Comparison of ENCODE assay signal across 19 cellular contexts in genomic region chr9:135179041-135179440, GRCh38.
DNase-seq lines count a peak whose midpoint lies in the region; ATAC-seq, FAIRE-seq and TF ChIP-seq lines count a peak whose summit lies in the region.
"Had no signal": no experiment of that assay in that cellular context is flagged by ENCODE, and none has a peak within 500 bp of the region (broad histone marks: within the 10 kb centered on the region; RNA-seq: fewer than 3 reads in every experiment).

No MANE protein-coding gene starts in this region.

- H3K9me1 ChIP-seq in IMR-90 (ENCODE audit: insufficient read depth, low read length) = no peaks in the 10 kb centered on the region

- no peak overlapping the region for H3K4me3 Mint-ChIP-seq in nephron progenitor cell
- H3K4me3 Mint-ChIP-seq: B cell; CD4-positive, CD25-positive, alpha-beta regulatory T cell; CD8-positive, alpha-beta T cell had no signal

- no peak for ATAC-seq in IMR-90 (ENCODE audit: low read depth)
- ATAC-seq: CD8-positive, alpha-beta T cell; HCT116 had no signal

- H3K4me3 ChIP-seq in IMR-90 (ENCODE audit: insufficient read depth, low read depth, low read length) (no peak overlapping the region), bronchial epithelial cell (ENCODE audit: low read depth, low read length) (no peak overlapping the region), OCI-LY7 (ENCODE audit: low read depth, low read length, poor library complexity, severe bottlenecking) (no peak overlapping the region)
- H3K4me3 ChIP-seq: BLaER1 had no signal

- H2AK9ac ChIP-seq in IMR-90 (replicated peaks; ENCODE audit: low read depth, low read length, poor library complexity) = no peak overlapping the region

- H3K56ac ChIP-seq in IMR-90 (ENCODE audit: extremely low read depth, insufficient read depth, low read length) = no peak overlapping the region

- H3K9ac ChIP-seq in IMR-90 (ENCODE audit: low read depth, low read length) = no peak overlapping the region
- H3K9ac ChIP-seq: BLaER1 had no signal

- H3K9me3 Mint-ChIP-seq in nephron progenitor cell = no peaks in the 10 kb centered on the region
- H3K9me3 Mint-ChIP-seq: CD4-positive, CD25-positive, alpha-beta regulatory T cell; CD8-positive, alpha-beta T cell had no signal

- H2AFZ ChIP-seq in IMR-90 (replicated peaks; ENCODE audit: low read length, poor library complexity) = peak overlapping the region; percentile 43
- no peak overlapping the region for H2AFZ ChIP-seq in OCI-LY7 (ENCODE audit: low read length)

- H3K4me2 ChIP-seq in IMR-90 (ENCODE audit: low read depth, low read length) (no peak overlapping the region), OCI-LY7 (ENCODE audit: low read length) (no peak overlapping the region)
- H3K4me2 ChIP-seq: BLaER1 had no signal

- no peak overlapping the region for H3K18ac ChIP-seq in IMR-90 (ENCODE audit: low read depth, low read length)

- 55% methylated on average over 5 of the region's 10 CpGs; no CpG with 5 or more reads in 1 of the 2 experiments for WGBS in IMR-90 (ENCODE audit: extremely low coverage in 2 of 2, insufficient read length in 1 of 2), 2 experiments

- in situ Hi-C loops in IMR-90 (cut with MboI; ENCODE audit: low sequenced_read_pairs) = no loop called here

- H3K36me3 Mint-ChIP-seq in nephron progenitor cell (ENCODE audit: low read depth) = no peaks in the 10 kb centered on the region
- H3K36me3 Mint-ChIP-seq: CD4-positive, CD25-positive, alpha-beta regulatory T cell; CD8-positive, alpha-beta T cell had no signal

- no peak for DNase-seq in IMR-90
- no peak for DNase-seq in bronchial epithelial cell (ENCODE audit: low read depth)
- DNase-seq in nephron progenitor cell = no peak
- DNase-seq in OCI-LY7 (ENCODE audit: low spot score) = no peak
- DNase-seq in DMS53 (lab: John Stamatoyannopoulos, UW) = no peak
- no peak for DNase-seq in erythroblast (lab: John Stamatoyannopoulos, UW)
- DNase-seq: Caco-2; CD4-positive, CD25-positive, alpha-beta regulatory T cell; CD8-positive, alpha-beta T cell; DMS79 treated with DMSO at 0.1 percent for 48 hours; GF-D8; GOT3; H7 had no signal

- H3K4ac ChIP-seq in IMR-90 (ENCODE audit: low read depth, low read length) = no peak overlapping the region

- CTCF ChIA-PET in IMR-90 (lab: Yijun Ruan, JAX) (no interaction called here), OCI-LY7 (lab: Charles Lee; ENCODE audit: unreplicated experiment) (no interaction called here)

- POLR2A ChIA-PET in IMR-90 (lab: Charles Lee; ENCODE audit: unreplicated experiment) = no interaction called here
- POLR2A ChIA-PET in OCI-LY7 (lab: Charles Lee) = no interaction called here

- no peaks in the 10 kb centered on the region for H3K36me3 ChIP-seq in IMR-90 (ENCODE audit: control insufficient read depth, insufficient read depth, low read length)
- H3K36me3 ChIP-seq in bronchial epithelial cell (ENCODE audit: control insufficient read depth, insufficient read depth, low read length) = no peaks in the 10 kb centered on the region
- no peaks in the 10 kb centered on the region for H3K36me3 ChIP-seq in OCI-LY7 (ENCODE audit: insufficient read depth, low read length)
- H3K36me3 ChIP-seq: BLaER1 had no signal

- H3K4me1 Mint-ChIP-seq in nephron progenitor cell = peaks cover 16% of the 10 kb centered on the region
- H3K4me1 Mint-ChIP-seq: B cell; CD4-positive, CD25-positive, alpha-beta regulatory T cell had no signal

- H3K27me3 ChIP-seq in IMR-90 (ENCODE audit: control insufficient read depth, insufficient read depth, low read length) = no peaks in the 10 kb centered on the region; the same call in 1 of the 2 replicates
- no peaks in the 10 kb centered on the region for H3K27me3 ChIP-seq in bronchial epithelial cell (ENCODE audit: control insufficient read depth, insufficient read depth, low read length)
- H3K27me3 ChIP-seq: BLaER1 had no signal

- H3K27ac Mint-ChIP-seq in nephron progenitor cell = peak overlapping the region; percentile 61
- H3K27ac Mint-ChIP-seq: B cell; CD4-positive, CD25-positive, alpha-beta regulatory T cell; CD8-positive, alpha-beta T cell had no signal

- TF ChIP-seq RAD21 in IMR-90 (IDR thresholded peaks at IDR 0.05; ENCODE audit: low read length) = no peak

- no peak overlapping the region for H2AK5ac ChIP-seq in IMR-90 (ENCODE audit: low read depth, low read length)

- H4K20me1 ChIP-seq in IMR-90 (ENCODE audit: insufficient read depth, low read length) (no peaks in the 10 kb centered on the region), OCI-LY7 (ENCODE audit: insufficient read depth, low read length) (no peaks in the 10 kb centered on the region)

- H3K27ac ChIP-seq in IMR-90 (ENCODE audit: insufficient read depth, low read length) = no peak overlapping the region
- no peak overlapping the region for H3K27ac ChIP-seq in OCI-LY7 (ENCODE audit: low read depth, low read length, poor library complexity, severe bottlenecking)
- H3K27ac ChIP-seq: BLaER1, C4-2B had no signal

- no peak overlapping the region for H4K5ac ChIP-seq in IMR-90 (ENCODE audit: low read depth, low read length)

- no peak overlapping the region for H4K8ac ChIP-seq in IMR-90 (ENCODE audit: low read depth in 2 of 2, low read length in 2 of 2)

- peaks cover 11% of the 10 kb centered on the region for H3K27me3 Mint-ChIP-seq in nephron progenitor cell (ENCODE audit: low read depth, poor library complexity)
- H3K27me3 Mint-ChIP-seq: B cell; CD4-positive, CD25-positive, alpha-beta regulatory T cell had no signal

- no peak overlapping the region for H2BK5ac ChIP-seq in IMR-90 (ENCODE audit: low read depth, low read length, poor library complexity, severe bottlenecking)

- no peak for TF ChIP-seq POLR2A in IMR-90 (IDR thresholded peaks at IDR 0.05; ENCODE audit: low read depth, low read length)
- TF ChIP-seq POLR2A in erythroblast (IDR thresholded peaks at IDR 0.05; ENCODE audit: low read length) = no peak

- H3K14ac ChIP-seq in IMR-90 (replicated peaks; ENCODE audit: low read depth, low read length) = no peak overlapping the region

- H2BK120ac ChIP-seq in IMR-90 (ENCODE audit: low read depth, low read length) = no peak overlapping the region

- H3K9me2 ChIP-seq in OCI-LY7 (ENCODE audit: insufficient read depth, low read length) = no peaks in the 10 kb centered on the region

- H3K9me3 ChIP-seq in IMR-90 (ENCODE audit: control insufficient read depth, insufficient read depth, low read length) (peaks cover 31% of the 10 kb centered on the region), OCI-LY7 (ENCODE audit: low read length) (no peaks in the 10 kb centered on the region)
- H3K9me3 ChIP-seq: BLaER1, Caco-2 had no signal

- H3K23ac ChIP-seq in IMR-90 (ENCODE audit: low read depth, low read length) = no peak overlapping the region

- dilution Hi-C loops in IMR-90 (cut with HindIII; ENCODE audit: low sequenced_read_pairs, unreplicated experiment) = no loop called here

- no peaks in the 10 kb centered on the region for H3K79me2 ChIP-seq in OCI-LY7 (ENCODE audit: insufficient read depth, low read depth, low read length)

- BruUV-seq in IMR-90 (replicated peaks; lab: Mats Ljungman, UMichigan) = no TSS peak
- BruUV-seq in OCI-LY7 (replicated peaks; lab: Mats Ljungman, UMichigan) = no TSS peak

- no peak overlapping the region for H4K91ac ChIP-seq in IMR-90 (ENCODE audit: insufficient read depth, low read depth, low read length)

- peak; percentile 64 for FAIRE-seq in bronchial epithelial cell (lab: Jason Lieb, UNC)
- FAIRE-seq: A204.1, GM12891 had no signal

- no peak overlapping the region for H2BK20ac ChIP-seq in IMR-90 (ENCODE audit: low read depth, low read length)

- H2BK15ac ChIP-seq in IMR-90 (ENCODE audit: low read depth, low read length) = no peak overlapping the region

- TF ChIP-seq CTCF in IMR-90 (conservative IDR thresholded peaks at IDR 0.05; ENCODE audit: low read depth, low read length) (no peak), bronchial epithelial cell (IDR thresholded peaks at IDR 0.05; ENCODE audit: insufficient read depth, low read length, severe bottlenecking) (no peak), nephron progenitor cell (IDR thresholded peaks at IDR 0.05) (no peak), OCI-LY7 (conservative IDR thresholded peaks at IDR 0.05; ENCODE audit: low read length) (no peak)

- H3K4me1 ChIP-seq in IMR-90 (ENCODE audit: control insufficient read depth, insufficient read depth, low read length) = no peaks in the 10 kb centered on the region
- no peaks in the 10 kb centered on the region for H3K4me1 ChIP-seq in OCI-LY7 (ENCODE audit: insufficient read depth, low read length, poor library complexity, severe bottlenecking)
- H3K4me1 ChIP-seq: BLaER1, Caco-2 had no signal

- intact Hi-C loops in IMR-90 (cut with micrococcal nuclease) (no loop called here), OCI-LY7 (cut with micrococcal nuclease; ENCODE audit: unreplicated experiment) (no loop called here)

- no peaks in the 10 kb centered on the region for H3K79me1 ChIP-seq in IMR-90 (ENCODE audit: low read depth in 1 of 2, low read length in 2 of 2)

TF ChIP-seq in IMR-90, 13 proteins besides CTCF, POLR2A, EP300 and RAD21 (continues in another document):
- TF ChIP-seq BHLHE40 (IDR thresholded peaks at IDR 0.05; ENCODE audit: low read depth, low read length) (no peak), SMC3 (IDR thresholded peaks at IDR 0.05; ENCODE audit: low read depth, low read length) (no peak), MXI1 (IDR thresholded peaks at IDR 0.05; ENCODE audit: borderline replicate concordance, low read depth, low read length) (no peak), FOS (IDR thresholded peaks at IDR 0.05; ENCODE audit: low read depth, low read length) (no peak), CHD1 (IDR thresholded peaks at IDR 0.05; ENCODE audit: low read depth, low read length) (no peak), MAZ (IDR thresholded peaks at IDR 0.05; ENCODE audit: borderline replicate concordance, low read depth, low read length) (no peak), USF2 (IDR thresholded peaks at IDR 0.05; ENCODE audit: low read depth, low read length) (no peak), ELK1 (IDR thresholded peaks at IDR 0.05; ENCODE audit: borderline replicate concordance, low read depth, low read length) (no peak), RCOR1 (IDR thresholded peaks at IDR 0.05; ENCODE audit: insufficient replicate concordance, low read length) (no peak)
